1 cellular context compared by ENCODE assay signal in genomic region chr12:12185424-12185823, GRCh38.
TF ChIP-seq lines count a peak whose summit lies in the region.

No MANE protein-coding gene starts in this region.

TF ChIP-seq in GM23338, 12 proteins besides CTCF, POLR2A, EP300 and RAD21 (continued from another document):
- TF ChIP-seq NANOG (IDR thresholded peaks at IDR 0.05; ENCODE audit: borderline replicate concordance) = no peak
- TF ChIP-seq REST (IDR thresholded peaks at IDR 0.05; ENCODE audit: unreplicated experiment) = no peak
- TF ChIP-seq JUNB (IDR thresholded peaks at IDR 0.05; ENCODE audit: unreplicated experiment) = no peak
